Comparison of ENCODE assay signal across 31 cellular contexts in the genomic region with DNA sequence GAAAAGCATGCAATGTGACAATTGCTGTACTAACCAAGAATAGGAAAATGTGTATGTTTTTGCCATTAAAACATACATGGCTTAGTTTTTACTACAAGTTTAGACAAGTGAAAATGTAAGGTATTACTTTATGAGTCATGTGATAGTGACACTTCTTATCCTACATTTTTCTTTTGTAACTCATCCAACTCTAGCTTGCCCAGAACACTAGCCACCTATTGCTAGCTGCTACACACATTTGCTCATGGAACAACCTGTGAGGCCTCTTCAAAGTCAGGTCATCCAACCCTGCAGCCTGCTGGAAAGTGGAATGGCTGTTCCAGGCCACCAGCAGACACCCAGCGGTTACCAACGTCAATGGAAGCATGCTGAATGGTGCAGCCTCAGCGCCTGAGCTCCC.
"Had no signal": no experiment of that assay in that cellular context is flagged by ENCODE, and none has a peak within 500 bp of the region (broad histone marks: within the 10 kb centered on the region; RNA-seq: fewer than 3 reads in every experiment).

No MANE protein-coding gene starts in this region.

- H2AFZ ChIP-seq: hepatocyte had no signal

- H3K79me2 ChIP-seq: hepatocyte had no signal

- H3K27ac Mint-ChIP-seq: naive thymus-derived CD8-positive, alpha-beta T cell; nephron progenitor cell; stimulated activated effector memory CD8-positive, alpha-beta T cell treated with anti-CD3 and anti-CD28 coated beads, Interleukin-12 subunit alpha, Interleukin-12 subunit beta, amount 100 ng/mL, for 72 hours had no signal

- H3K36me3 ChIP-seq: gastrocnemius medialis, heart left ventricle, left lung, ovary, sigmoid colon, tibial artery, upper lobe of left lung, uterus had no signal

- H3K4me2 ChIP-seq: hepatocyte had no signal

- H3K4me3 Mint-ChIP-seq: naive thymus-derived CD8-positive, alpha-beta T cell; nephron progenitor cell; stimulated activated effector memory CD8-positive, alpha-beta T cell treated with anti-CD3 and anti-CD28 coated beads, Interleukin-12 subunit alpha, Interleukin-12 subunit beta, amount 100 ng/mL, for 72 hours had no signal

- H3K27me3 Mint-ChIP-seq: naive thymus-derived CD8-positive, alpha-beta T cell had no signal

- H3K4me1 Mint-ChIP-seq: naive thymus-derived CD8-positive, alpha-beta T cell; stimulated activated effector memory CD8-positive, alpha-beta T cell treated with anti-CD3 and anti-CD28 coated beads, Interleukin-12 subunit alpha, Interleukin-12 subunit beta, amount 100 ng/mL, for 72 hours had no signal

- H3K9me3 ChIP-seq: gastrocnemius medialis, ovary, psoas muscle, sigmoid colon, testis, tibial artery, upper lobe of left lung, uterus had no signal

- DNase-seq: dorsolateral prefrontal cortex; effector CD4-positive, alpha-beta T cell; foreskin fibroblast; gastrocnemius medialis; heart left ventricle; kidney; left cardiac atrium; left lung; mesendoderm; midbrain; naive thymus-derived CD8-positive, alpha-beta T cell; nephron progenitor cell; occipital lobe; ovary; posterior cingulate gyrus; psoas muscle; right cardiac atrium; sigmoid colon; stimulated activated CD4-positive, alpha-beta T cell treated with anti-CD3 and anti-CD28 coated beads, Interleukin-2, amount 100 ng/mL, for 24 hours; stimulated activated CD4-positive, alpha-beta T cell treated with anti-CD3 and anti-CD28 coated beads, Interleukin-4, amount 100 ng/mL, for 24 hours; stimulated activated naive CD8-positive, alpha-beta T cell treated with anti-CD3 and anti-CD28 coated beads, Interleukin-15, Interleukin-2, amounts not matched to agents 100 U/mL and 50 U/mL, for 24 hours; substantia nigra; testis; tibial artery; uterus had no signal

- ATAC-seq: esophagus mucosa; gastrocnemius medialis; heart left ventricle; left cardiac atrium; left lung; naive thymus-derived CD8-positive, alpha-beta T cell; psoas muscle; right cardiac atrium; stimulated activated effector memory CD8-positive, alpha-beta T cell treated with anti-CD3 and anti-CD28 coated beads, Interleukin-12 subunit alpha, Interleukin-12 subunit beta, amount 100 ng/mL, for 72 hours; stimulated activated naive CD8-positive, alpha-beta T cell treated with anti-CD3 and anti-CD28 coated beads, Interleukin-15, Interleukin-2, amounts not matched to agents 100 U/mL and 50 U/mL, for 24 hours had no signal

- FAIRE-seq: colon, kidney had no signal

- H3K27me3 ChIP-seq: gastrocnemius medialis, heart left ventricle, hepatocyte, left lung, ovary, sigmoid colon, testis, tibial artery, upper lobe of left lung, uterus had no signal

- H3K27ac ChIP-seq: dorsolateral prefrontal cortex, epithelial cell of prostate, gastrocnemius medialis, heart left ventricle, hepatocyte, left lung, ovary, psoas muscle, sigmoid colon, testis, tibial artery, upper lobe of left lung, uterus had no signal

- H3K36me3 Mint-ChIP-seq: naive thymus-derived CD8-positive, alpha-beta T cell; stimulated activated effector memory CD8-positive, alpha-beta T cell treated with anti-CD3 and anti-CD28 coated beads, Interleukin-12 subunit alpha, Interleukin-12 subunit beta, amount 100 ng/mL, for 72 hours had no signal

- H3K4me3 ChIP-seq: dorsolateral prefrontal cortex, gastrocnemius medialis, heart left ventricle, hepatocyte, left lung, ovary, psoas muscle, sigmoid colon, testis, tibial artery, upper lobe of left lung, uterus had no signal

- H3K4me1 ChIP-seq: gastrocnemius medialis, heart left ventricle, left lung, psoas muscle, sigmoid colon, testis, tibial artery, upper lobe of left lung, uterus had no signal
